Comparison of ENCODE assay signal across 8 cellular contexts in the genomic region with DNA sequence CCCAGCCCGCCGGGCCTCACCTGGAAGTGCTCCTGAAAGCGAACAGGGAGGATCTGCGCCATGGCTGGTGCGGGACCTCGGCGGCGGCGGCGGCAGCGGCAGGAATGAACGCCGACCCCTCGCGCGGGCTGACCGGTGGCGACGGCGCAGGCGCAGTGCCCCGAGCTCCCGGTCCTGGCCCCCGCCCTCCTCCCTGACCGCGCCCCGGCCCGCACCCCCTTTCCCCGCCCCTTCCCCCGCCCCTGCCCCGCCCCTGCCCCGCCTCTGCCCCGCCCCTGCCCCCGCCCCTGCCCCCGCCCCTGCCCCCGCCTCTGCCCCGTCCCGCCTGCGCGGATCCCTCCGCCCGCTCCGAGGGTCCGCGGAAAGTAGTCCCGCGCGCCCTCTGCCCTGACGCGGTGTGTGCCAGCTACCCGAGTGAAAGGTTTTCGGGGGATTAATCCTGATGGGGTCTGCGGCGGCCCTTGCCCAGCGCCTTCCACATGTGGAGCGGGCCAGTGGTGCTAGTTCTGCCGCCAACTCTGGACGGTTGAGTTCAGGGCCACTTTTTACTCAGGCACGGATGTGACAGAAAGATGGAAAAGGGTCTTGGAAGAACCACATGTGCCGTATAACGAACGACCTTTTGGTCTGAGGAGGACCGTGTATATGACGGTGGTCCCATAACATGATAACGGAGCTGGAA. TPM values are rescaled to one million over a fixed set of nuclear protein-coding genes. Genes with fewer than 3 reads are reported as not detected.
DNase-seq lines count a peak whose midpoint lies in the region; ATAC-seq and TF ChIP-seq lines count a peak whose summit lies in the region.

TSS of gene CLTCL1 (minus strand) at position 140 of the 682 bp plus-strand sequence. CDS start at position 62, 78 bp downstream.

- peak within 1 kb of the TSS; percentile 90 for H3K4me3 Mint-ChIP-seq in stimulated activated naive CD8-positive, alpha-beta T cell treated with anti-CD3 and anti-CD28 coated beads, Interleukin-15, Interleukin-2, amounts not matched to agents 100 ng/mL and 50 ng/mL, for 24 hours

- no peaks in the 10 kb centered on the region for H3K9me2 ChIP-seq in neural cell (ENCODE audit: insufficient read depth, low read length)

- H3K27ac Mint-ChIP-seq in stimulated activated naive CD8-positive, alpha-beta T cell treated with anti-CD3 and anti-CD28 coated beads, Interleukin-15, Interleukin-2, amounts not matched to agents 100 ng/mL and 50 ng/mL, for 24 hours, result peak within 1 kb of the TSS; percentile 60

- peak within 1 kb of the TSS; percentile 59 for H3K4me2 ChIP-seq in neural cell (ENCODE audit: low read length)

- no peaks in the 10 kb centered on the region for H4K20me1 ChIP-seq in neural cell (ENCODE audit: insufficient read depth)

- TF ChIP-seq RAD21 in neural cell (conservative IDR thresholded peaks at IDR 0.05), result no peak

- H3K9me3 ChIP-seq in neural cell (ENCODE audit: low read length), result no peaks in the 10 kb centered on the region

- H3K9me3 Mint-ChIP-seq in stimulated activated naive CD8-positive, alpha-beta T cell treated with anti-CD3 and anti-CD28 coated beads, Interleukin-15, Interleukin-2, amounts not matched to agents 100 ng/mL and 50 ng/mL, for 24 hours, result no peaks in the 10 kb centered on the region

- H3K4me1 Mint-ChIP-seq in stimulated activated naive CD8-positive, alpha-beta T cell treated with anti-CD3 and anti-CD28 coated beads, Interleukin-15, Interleukin-2, amounts not matched to agents 100 ng/mL and 50 ng/mL, for 24 hours (ENCODE audit: low read depth), result peaks cover 26% of the 10 kb centered on the region

- peak within 1 kb of the TSS; percentile 56 for H2AFZ ChIP-seq in neural cell (ENCODE audit: low read depth, low read length)

- peak within 1 kb of the TSS; percentile 71 for H3K9ac ChIP-seq in neural cell (ENCODE audit: low read length)

- no peak for TF ChIP-seq EP300 in neural cell (conservative IDR thresholded peaks at IDR 0.05; ENCODE audit: poor library complexity, severe bottlenecking)

- no peaks in the 10 kb centered on the region for H3K36me3 Mint-ChIP-seq in stimulated activated naive CD8-positive, alpha-beta T cell treated with anti-CD3 and anti-CD28 coated beads, Interleukin-15, Interleukin-2, amounts not matched to agents 100 ng/mL and 50 ng/mL, for 24 hours (ENCODE audit: low read depth)

- peaks cover 39% of the 10 kb centered on the region for H3K27me3 Mint-ChIP-seq in stimulated activated naive CD8-positive, alpha-beta T cell treated with anti-CD3 and anti-CD28 coated beads, Interleukin-15, Interleukin-2, amounts not matched to agents 100 ng/mL and 50 ng/mL, for 24 hours

- H3F3A ChIP-seq in neural cell (ENCODE audit: insufficient read depth, low read length, poor library complexity, severe bottlenecking), result no peaks in the 10 kb centered on the region

- ATAC-seq in HG03460 (IDR thresholded peaks at IDR 0.05; ENCODE audit: unreplicated experiment), result peak; percentile 56

- TF ChIP-seq CTCF in foreskin fibroblast (IDR thresholded peaks at IDR 0.05; ENCODE audit: low read depth, low read length) (no peak), neural cell (IDR thresholded peaks at IDR 0.05; ENCODE audit: poor library complexity, severe bottlenecking) (no peak)

- H3K4me3 ChIP-seq in foreskin fibroblast (ENCODE audit: low read depth in 1 of 2, low read length in 2 of 2), result peak within 1 kb of the TSS; percentile 73 to 81
- H3K4me3 ChIP-seq in neural cell (ENCODE audit: low read length), result peak within 1 kb of the TSS; percentile 88

- no peaks in the 10 kb centered on the region for H3K36me3 ChIP-seq in neural cell (ENCODE audit: insufficient read depth, low read length)

- H3K27ac ChIP-seq in neural cell (ENCODE audit: low read length), result no peak within 1 kb of the TSS

- no peaks in the 10 kb centered on the region for H3K79me2 ChIP-seq in neural cell (replicated peaks; ENCODE audit: insufficient read depth, low read length)

- peaks cover 11% of the 10 kb centered on the region for H3K27me3 ChIP-seq in neural cell (ENCODE audit: insufficient read depth, low read depth, low read length)

- peak; percentile 65 to 75 for DNase-seq in NCI-H2081 (lab: John Stamatoyannopoulos, UW)
- DNase-seq in NCI-H2081 treated with DMSO at 0.1 percent for 48 hours (lab: John Stamatoyannopoulos, UW), result no peak
- DNase-seq in RPMI7951 (ENCODE audit: low read depth), result peak; percentile 60
- DNase-seq in activated effector memory CD4-positive, alpha-beta T cell treated with anti-CD3 and anti-CD28 coated beads, Interleukin-2, amount 50 U/mL, for 16 hours, result peak; percentile 90
- DNase-seq in foreskin fibroblast, result peak; percentile 57 to 82

TF ChIP-seq in neural cell, 6 proteins besides CTCF, POLR2A, EP300 and RAD21:
- TF ChIP-seq MXI1 (conservative IDR thresholded peaks at IDR 0.05; ENCODE audit: poor library complexity, severe bottlenecking) (no peak), TAF1 (IDR thresholded peaks at IDR 0.05; ENCODE audit: low read depth) (no peak), SMC3 (conservative IDR thresholded peaks at IDR 0.05; ENCODE audit: poor library complexity) (no peak), EZH2 (IDR thresholded peaks at IDR 0.05; ENCODE audit: borderline replicate concordance, insufficient read depth, low read length, poor library complexity, severe bottlenecking) (no peak), POLR2AphosphoS5 (IDR thresholded peaks at IDR 0.05) (peak; percentile 60)
- TF ChIP-seq, protein P1, sequence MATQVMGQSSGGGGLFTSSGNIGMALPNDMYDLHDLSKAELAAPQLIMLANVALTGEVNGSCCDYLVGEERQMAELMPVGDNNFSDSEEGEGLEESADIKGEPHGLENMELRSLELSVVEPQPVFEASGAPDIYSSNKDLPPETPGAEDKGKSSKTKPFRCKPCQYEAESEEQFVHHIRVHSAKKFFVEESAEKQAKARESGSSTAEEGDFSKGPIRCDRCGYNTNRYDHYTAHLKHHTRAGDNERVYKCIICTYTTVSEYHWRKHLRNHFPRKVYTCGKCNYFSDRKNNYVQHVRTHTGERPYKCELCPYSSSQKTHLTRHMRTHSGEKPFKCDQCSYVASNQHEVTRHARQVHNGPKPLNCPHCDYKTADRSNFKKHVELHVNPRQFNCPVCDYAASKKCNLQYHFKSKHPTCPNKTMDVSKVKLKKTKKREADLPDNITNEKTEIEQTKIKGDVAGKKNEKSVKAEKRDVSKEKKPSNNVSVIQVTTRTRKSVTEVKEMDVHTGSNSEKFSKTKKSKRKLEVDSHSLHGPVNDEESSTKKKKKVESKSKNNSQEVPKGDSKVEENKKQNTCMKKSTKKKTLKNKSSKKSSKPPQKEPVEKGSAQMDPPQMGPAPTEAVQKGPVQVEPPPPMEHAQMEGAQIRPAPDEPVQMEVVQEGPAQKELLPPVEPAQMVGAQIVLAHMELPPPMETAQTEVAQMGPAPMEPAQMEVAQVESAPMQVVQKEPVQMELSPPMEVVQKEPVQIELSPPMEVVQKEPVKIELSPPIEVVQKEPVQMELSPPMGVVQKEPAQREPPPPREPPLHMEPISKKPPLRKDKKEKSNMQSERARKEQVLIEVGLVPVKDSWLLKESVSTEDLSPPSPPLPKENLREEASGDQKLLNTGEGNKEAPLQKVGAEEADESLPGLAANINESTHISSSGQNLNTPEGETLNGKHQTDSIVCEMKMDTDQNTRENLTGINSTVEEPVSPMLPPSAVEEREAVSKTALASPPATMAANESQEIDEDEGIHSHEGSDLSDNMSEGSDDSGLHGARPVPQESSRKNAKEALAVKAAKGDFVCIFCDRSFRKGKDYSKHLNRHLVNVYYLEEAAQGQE (IDR thresholded peaks at IDR 0.05; ENCODE audit: borderline replicate concordance), result peak; percentile 5
TF ChIP-seq in neural cell: peak in this region for 2.

RNA-seq across cellular contexts. Expression of gene CLTCL1, which starts in this region (rescaled TPM):
- 2.8 and 3.1 TPM in 2 replicates for total RNA-seq in RPMI7951 (2014; rRNA removed; shearing (Covaris generic))
- 7.8 and 14.1 TPM in 2 replicates for polyA plus RNA-seq in neural cell
- 9.8 and 12.9 TPM in 2 replicates for polyA minus RNA-seq in neural cell
